8 cellular contexts compared by ENCODE assay signal in genomic region chr15:75104804-75105557, GRCh38.
A peak's percentile ranks its signal among the peaks of the same experiment; 100 is the strongest.
DNase-seq lines count a peak whose midpoint lies in the region; ATAC-seq, FAIRE-seq and TF ChIP-seq lines count a peak whose summit lies in the region.

No MANE protein-coding gene starts in this region.

- H3K36me3 ChIP-seq in Peyer's patch (no peaks in the 10 kb centered on the region), bronchial epithelial cell (ENCODE audit: control insufficient read depth, insufficient read depth, low read length) (no peaks in the 10 kb centered on the region), lung (ENCODE audit: control insufficient read depth in 2 of 2, insufficient read depth in 2 of 2, low read length in 2 of 2) (no peaks in the 10 kb centered on the region)

- H3K27me3 ChIP-seq in Peyer's patch (no peaks in the 10 kb centered on the region), bronchial epithelial cell (ENCODE audit: control insufficient read depth, insufficient read depth, low read length) (no peaks in the 10 kb centered on the region), lung (ENCODE audit: control insufficient read depth, insufficient read depth) (no peaks in the 10 kb centered on the region)

- H3K4me3 ChIP-seq in Peyer's patch (no peak overlapping the region), bronchial epithelial cell (ENCODE audit: low read depth, low read length) (no peak overlapping the region), lung (no peak overlapping the region)

- TF ChIP-seq CTCF in Peyer's patch (IDR thresholded peaks at IDR 0.05): no peak
- TF ChIP-seq CTCF in bronchial epithelial cell (IDR thresholded peaks at IDR 0.05; ENCODE audit: insufficient read depth, low read length, severe bottlenecking): no peak
- TF ChIP-seq CTCF in lung (IDR thresholded peaks at IDR 0.05; ENCODE audit: control extremely low read depth, extremely low read depth): no peak

- 31 to 43% methylated on average over 3 of the region's 3 CpGs for WGBS in lung, 2 donors

- peak in 2 of 3 donors; percentile 11 to 27 for DNase-seq in stimulated activated CD4-positive, alpha-beta T cell treated with anti-CD3 and anti-CD28 coated beads, Interleukin-12 subunit alpha, Interleukin-12 subunit beta, amount 100 ng/mL, for 48 hours (ENCODE audit: low read depth in 2 of 3, low spot score in 1 of 3)
- no peak for DNase-seq in stimulated activated CD4-positive, alpha-beta T cell treated with anti-CD3 and anti-CD28 coated beads, Interleukin-12 subunit alpha, Interleukin-12 subunit beta, amount 100 ng/mL, for 4 hours
- DNase-seq in Peyer's patch: peak in 2 of 3 donors; percentile 36 to 67
- peak; percentile 99 for DNase-seq in bronchial epithelial cell (ENCODE audit: low read depth)
- peak; percentile 51 for DNase-seq in lung (ENCODE audit: low spot score)
- DNase-seq in SK-N-DZ (ENCODE audit: low spot score): no peak
- DNase-seq in NCI-H146 (lab: John Stamatoyannopoulos, UW): no peak

- TF ChIP-seq POLR2A in Peyer's patch (IDR thresholded peaks at IDR 0.05): no peak

- H3K4me1 ChIP-seq in Peyer's patch: peaks cover 0 to 10% (median 4%) of the 10 kb centered on the region in 4 donors
- H3K4me1 ChIP-seq in lung (ENCODE audit: control insufficient read depth in 2 of 2, insufficient read depth in 2 of 2, low read length in 2 of 2): peaks cover 0 to 19% of the 10 kb centered on the region in 2 donors

- no peaks in the 10 kb centered on the region for H3K9me3 ChIP-seq in Peyer's patch
- H3K9me3 ChIP-seq in lung (ENCODE audit: control insufficient read depth in 2 of 2, insufficient read depth in 1 of 2, low read length in 1 of 2): no peaks in the 10 kb centered on the region

- FAIRE-seq in bronchial epithelial cell (lab: Jason Lieb, UNC): peak; percentile 77

- ATAC-seq in HG03066 (IDR thresholded peaks at IDR 0.05; ENCODE audit: low read depth, unreplicated experiment): peak; percentile 61
- peak; percentile 60 for ATAC-seq in lung (ENCODE audit: insufficient read depth, low FRiP score)

- H3K27ac ChIP-seq in Peyer's patch (peak overlapping the region in 3 of 4 donors; percentile 18 to 46 (median 27)), lung (ENCODE audit: low read depth in 1 of 2, low read length in 1 of 2) (peak overlapping the region; percentile 10 to 81)

Comparison
In these comparisons a context has a peak if more than half of its experiments do, and no peak if none do; other contexts are left out.
1. DNase-seq: peak in stimulated activated CD4-positive, alpha-beta T cell treated with anti-CD3 and anti-CD28 coated beads, Interleukin-12 subunit alpha, Interleukin-12 subunit beta, amount 100 ng/mL, for 48 hours (2 of 3), Peyer's patch (2 of 3), bronchial epithelial cell (single experiment) and lung (single experiment); none in stimulated activated CD4-positive, alpha-beta T cell treated with anti-CD3 and anti-CD28 coated beads, Interleukin-12 subunit alpha, Interleukin-12 subunit beta, amount 100 ng/mL, for 4 hours (single experiment), SK-N-DZ (single experiment) and NCI-H146 (single experiment).